ENCODE assay signal across 27 cellular contexts in the genomic region with DNA sequence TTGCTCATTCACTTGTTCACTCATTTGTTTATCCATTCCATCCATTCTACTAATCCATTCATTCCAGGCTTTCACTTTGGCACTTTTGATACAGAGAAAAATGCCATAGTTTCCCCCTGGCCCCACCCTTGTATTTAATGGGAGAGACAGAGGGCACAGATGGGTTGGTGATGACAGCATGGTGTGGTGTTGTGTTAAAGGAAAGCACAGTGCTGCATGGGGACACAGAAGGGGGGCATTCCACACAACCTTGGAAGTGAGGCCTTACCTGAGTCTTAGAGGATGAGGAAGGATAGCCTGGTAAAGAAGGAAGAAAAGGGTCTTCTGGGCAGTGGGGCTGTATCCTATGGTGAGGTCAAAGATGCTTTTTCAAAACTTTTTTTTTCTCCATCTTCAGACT.
"Had no signal": no experiment of that assay in that cellular context is flagged by ENCODE, and none has a peak within 500 bp of the region (broad histone marks: within the 10 kb centered on the region; RNA-seq: fewer than 3 reads in every experiment).

No MANE protein-coding gene starts in this region.

- H3K4me2 ChIP-seq: neural progenitor cell had no signal

- H3K27ac Mint-ChIP-seq: naive thymus-derived CD4-positive, alpha-beta T cell; nephron; neural progenitor cell; progenitor cell of endocrine pancreas; stimulated activated naive B cell treated with anti-CD40 and anti-IgM and Interleukin-4, amounts not matched to agents 10 μg/mL and 1 μg/mL and 100 μg/mL, for 72 hours; stimulated activated naive CD8-positive, alpha-beta T cell treated with anti-CD3 and anti-CD28 coated beads, Interleukin-15, Interleukin-2, amounts not matched to agents 100 ng/mL and 50 ng/mL, for 24 hours; type B pancreatic cell had no signal

- H3K36me3 ChIP-seq: neural progenitor cell, ovary, right lobe of liver, sigmoid colon, stomach, thoracic aorta, thyroid gland, tibial nerve, upper lobe of right lung, uterus had no signal

- H3K4me3 ChIP-seq: neural progenitor cell, ovary, psoas muscle, right lobe of liver, sigmoid colon, stomach, thoracic aorta, thyroid gland, tibial nerve, upper lobe of right lung, uterus had no signal

- H3K27me3 Mint-ChIP-seq: stimulated activated naive B cell treated with anti-CD40 and anti-IgM and Interleukin-4, amounts not matched to agents 10 μg/mL and 1 μg/mL and 100 μg/mL, for 72 hours; stimulated activated naive CD8-positive, alpha-beta T cell treated with anti-CD3 and anti-CD28 coated beads, Interleukin-15, Interleukin-2, amounts not matched to agents 100 ng/mL and 50 ng/mL, for 24 hours had no signal

- H2AFZ ChIP-seq: neural progenitor cell, parathyroid adenoma had no signal

- H3K79me2 ChIP-seq: parathyroid adenoma had no signal

- H3K36me3 Mint-ChIP-seq: naive thymus-derived CD4-positive, alpha-beta T cell; neural progenitor cell; stimulated activated naive B cell treated with anti-CD40 and anti-IgM and Interleukin-4, amounts not matched to agents 10 μg/mL and 1 μg/mL and 100 μg/mL, for 72 hours; type B pancreatic cell had no signal

- H3K27me3 ChIP-seq: neural progenitor cell, ovary, right lobe of liver, sigmoid colon, stomach, thyroid gland, tibial nerve, upper lobe of right lung, uterus had no signal

- H3K27ac ChIP-seq: neural progenitor cell, ovary, parathyroid adenoma, psoas muscle, right lobe of liver, sigmoid colon, stomach, thoracic aorta, thyroid gland, tibial nerve, upper lobe of right lung, uterus had no signal

- DNase-seq: naive thymus-derived CD4-positive, alpha-beta T cell; occipital lobe; ovary; posterior cingulate gyrus; psoas muscle; right cardiac atrium; right lobe of liver; sigmoid colon; small intestine; stimulated activated CD4-positive, alpha-beta T cell treated with anti-CD3 and anti-CD28 coated beads, Interleukin-15, amount 100 ng/mL, for 24 hours; stimulated activated CD4-positive, alpha-beta T cell treated with anti-CD3 and anti-CD28 coated beads, Interleukin-2, amount 100 ng/mL, for 24 hours; stimulated activated CD4-positive, alpha-beta T cell treated with anti-CD3 and anti-CD28 coated beads, Interleukin-2, amount 100 ng/mL, for 48 hours; stimulated activated CD4-positive, alpha-beta T cell treated with anti-CD3 and anti-CD28 coated beads, Interleukin-4, amount 100 ng/mL, for 24 hours; stimulated activated naive B cell treated with anti-CD40 and anti-IgM and Interleukin-4, amounts not matched to agents 10 μg/mL and 1 μg/mL and 100 μg/mL, for 72 hours; stimulated activated naive CD4-positive, alpha-beta T cell treated with Interleukin-2 at 50 U/mL for 16 hours; stomach; thyroid gland; upper lobe of right lung; uterus had no signal

- H3K9me3 Mint-ChIP-seq: neural progenitor cell; stimulated activated naive CD8-positive, alpha-beta T cell treated with anti-CD3 and anti-CD28 coated beads, Interleukin-15, Interleukin-2, amounts not matched to agents 100 ng/mL and 50 ng/mL, for 24 hours; type B pancreatic cell had no signal

- H3K9me3 ChIP-seq: ovary, psoas muscle, right lobe of liver, sigmoid colon, stomach, thoracic aorta, thyroid gland, tibial nerve, upper lobe of right lung, uterus had no signal

- ATAC-seq: naive thymus-derived CD4-positive, alpha-beta T cell; psoas muscle; right cardiac atrium; right lobe of liver; stimulated activated naive B cell treated with anti-CD40 and anti-IgM and Interleukin-4, amounts not matched to agents 10 μg/mL and 1 μg/mL and 100 μg/mL, for 72 hours; upper lobe of right lung had no signal

- H3K4me3 Mint-ChIP-seq: naive thymus-derived CD4-positive, alpha-beta T cell; nephron; neural progenitor cell; stimulated activated naive B cell treated with anti-CD40 and anti-IgM and Interleukin-4, amounts not matched to agents 10 μg/mL and 1 μg/mL and 100 μg/mL, for 72 hours; stimulated activated naive CD8-positive, alpha-beta T cell treated with anti-CD3 and anti-CD28 coated beads, Interleukin-15, Interleukin-2, amounts not matched to agents 100 ng/mL and 50 ng/mL, for 24 hours; type B pancreatic cell had no signal

- H3K4me1 ChIP-seq: neural progenitor cell, parathyroid adenoma, psoas muscle, right lobe of liver, sigmoid colon, stomach, thyroid gland, tibial nerve, upper lobe of right lung, uterus had no signal

- H3K4me1 Mint-ChIP-seq: naive thymus-derived CD4-positive, alpha-beta T cell; nephron; neural progenitor cell; stimulated activated naive B cell treated with anti-CD40 and anti-IgM and Interleukin-4, amounts not matched to agents 10 μg/mL and 1 μg/mL and 100 μg/mL, for 72 hours had no signal

- H3K9ac ChIP-seq: neural progenitor cell, parathyroid adenoma had no signal
